ENCODE assay signal across 12 cellular contexts in genomic region chr12:110370732-110371141, GRCh38. TPM values are rescaled to one million over a fixed set of nuclear protein-coding genes. Genes with fewer than 3 reads are reported as not detected.
DNase-seq lines count a peak whose midpoint lies in the region; ATAC-seq, FAIRE-seq and TF ChIP-seq lines count a peak whose summit lies in the region.
"Had no signal": no experiment of that assay in that cellular context is flagged by ENCODE, and none has a peak within 500 bp of the region (broad histone marks: within the 10 kb centered on the region; RNA-seq: fewer than 3 reads in every experiment).

No MANE protein-coding gene starts in this region.

- H3K36me3 ChIP-seq in Panc1 (ENCODE audit: control insufficient read depth, insufficient read depth, low read length) (peaks cover 14% of the 10 kb centered on the region), left lung (peaks cover 0 to 58% of the 10 kb centered on the region in 2 donors), hepatocyte (replicated peaks; ENCODE audit: insufficient read depth, low read depth) (no peaks in the 10 kb centered on the region)
- H3K36me3 ChIP-seq in CD8-positive, alpha-beta T cell (ENCODE audit: insufficient read depth, low read length): peaks cover 26% of the 10 kb centered on the region

- TF ChIP-seq EP300 in A549 (IDR thresholded peaks at IDR 0.05): no peak

- no peak for FAIRE-seq in A549 (lab: Jason Lieb, UNC)

- H3K4me2 ChIP-seq in A549 (no peak overlapping the region), hepatocyte (no peak overlapping the region)

- H3K4me3 ChIP-seq in A549 (no peak overlapping the region), Panc1 (ENCODE audit: low read depth in 2 of 2, low read length in 2 of 2) (no peak overlapping the region), left lung (no peak overlapping the region), hepatocyte (no peak overlapping the region)
- no peak overlapping the region for H3K4me3 ChIP-seq in CD8-positive, alpha-beta T cell (ENCODE audit: low read depth, low read length)
- H3K4me3 ChIP-seq: MG63 had no signal

- no peak overlapping the region for H3K27ac ChIP-seq in A549
- H3K27ac ChIP-seq in Panc1 (ENCODE audit: low read length): no peak overlapping the region
- peak overlapping the region in 1 of 2 donors; percentile 53 for H3K27ac ChIP-seq in left lung
- no peak overlapping the region for H3K27ac ChIP-seq in CD8-positive, alpha-beta T cell (ENCODE audit: low read depth, low read length)
- no peak overlapping the region for H3K27ac ChIP-seq in hepatocyte

- POLR2A ChIA-PET in A549 (lab: Yijun Ruan, JAX): interaction anchor here (0.5 kb wide), 1 partner anchor 60 kb away, joined by 5 read pairs; no protein-coding TSS in a partner anchor
- POLR2A ChIA-PET in Panc1 (lab: Charles Lee): no interaction called here
- POLR2A ChIA-PET in CD8-positive, alpha-beta T cell (lab: Charles Lee): no interaction called here

- CTCF ChIA-PET in A549 (lab: Yijun Ruan, JAX) (interaction anchor here (0.6 to 2.8 kb wide), 6 partner anchors 12 to 272 kb away, joined by 3 to 13 read pairs (median 6); no protein-coding TSS in a partner anchor), Panc1 (lab: Charles Lee) (no interaction called here)
- CTCF ChIA-PET in CD8-positive, alpha-beta T cell (lab: Charles Lee): no interaction called here

- TF ChIP-seq RAD21 in A549 (conservative IDR thresholded peaks at IDR 0.05 in 1 of 2, IDR thresholded peaks at IDR 0.05 in 1 of 2): no peak

- H2AFZ ChIP-seq in hepatocyte: no peak overlapping the region

- no peaks in the 10 kb centered on the region for H3K9me3 Mint-ChIP-seq in CD8-positive, alpha-beta T cell
- H3K9me3 Mint-ChIP-seq: activated naive CD4-positive, alpha-beta T cell treated with anti-CD3 and anti-CD28 coated beads, Interleukin-2, amount 50 U/mL, for 72 hours had no signal

- H3K27me3 Mint-ChIP-seq in CD8-positive, alpha-beta T cell (ENCODE audit: low read depth): no peaks in the 10 kb centered on the region

- DNase-seq in A549 (ENCODE audit: low read depth in 1 of 2, low spot score in 1 of 2): no peak
- DNase-seq in Panc1 (ENCODE audit: low read depth, low spot score): no peak
- peak in 1 of 2 donors; percentile 58 for DNase-seq in left lung
- no peak for DNase-seq in NOMO-1 treated with DMSO at 0.1 percent for 48 hours (lab: John Stamatoyannopoulos, UW; ENCODE audit: unreplicated experiment)
- no peak for DNase-seq in CD8-positive, alpha-beta T cell
- no peak for DNase-seq in hepatocyte (ENCODE audit: low spot score)
- DNase-seq: cerebellar nuclear complex, MG63, Right ventricle myocardium superior had no signal

- H3K27me3 ChIP-seq in Panc1 (ENCODE audit: control insufficient read depth, insufficient read depth, low read length): no peaks in the 10 kb centered on the region
- no peaks in the 10 kb centered on the region for H3K27me3 ChIP-seq in left lung
- H3K27me3 ChIP-seq in CD8-positive, alpha-beta T cell (ENCODE audit: insufficient read depth, low read length): no peaks in the 10 kb centered on the region
- no peaks in the 10 kb centered on the region for H3K27me3 ChIP-seq in hepatocyte
- H3K27me3 ChIP-seq: MG63 had no signal

- TF ChIP-seq CTCF in A549 (IDR thresholded peaks at IDR 0.05): no peak
- no peak for TF ChIP-seq CTCF in Panc1 (IDR thresholded peaks at IDR 0.05)
- no peak for TF ChIP-seq CTCF in left lung (IDR thresholded peaks at IDR 0.05)
- no peak for TF ChIP-seq CTCF in CD8-positive, alpha-beta T cell (IDR thresholded peaks at IDR 0.05)
- no peak for TF ChIP-seq CTCF in hepatocyte (IDR thresholded peaks at IDR 0.05; ENCODE audit: poor library complexity)

- peaks cover 5% of the 10 kb centered on the region for H3K4me1 Mint-ChIP-seq in CD8-positive, alpha-beta T cell (ENCODE audit: low read depth)

- peaks cover 43% of the 10 kb centered on the region for H3K36me3 Mint-ChIP-seq in CD8-positive, alpha-beta T cell

- no peaks in the 10 kb centered on the region for H4K20me1 ChIP-seq in hepatocyte (ENCODE audit: insufficient read depth, poor library complexity, severe bottlenecking)

- no peaks in the 10 kb centered on the region for H3K79me2 ChIP-seq in hepatocyte

- H3K4me3 Mint-ChIP-seq in CD8-positive, alpha-beta T cell: no peak overlapping the region

- H3K9me2 ChIP-seq in hepatocyte (replicated peaks; ENCODE audit: insufficient read depth): no peaks in the 10 kb centered on the region

- WGBS in A549 (ENCODE audit: missing lambda C conversion rate): 89% methylated on average over 13 of the region's 13 CpGs
- WGBS in hepatocyte (ENCODE audit: low lambda C conversion rate, missing lambda C conversion rate): 94% methylated on average over 13 of the region's 13 CpGs

- no peak overlapping the region for H3K27ac Mint-ChIP-seq in CD8-positive, alpha-beta T cell
- H3K27ac Mint-ChIP-seq: activated naive CD4-positive, alpha-beta T cell treated with anti-CD3 and anti-CD28 coated beads, Interleukin-2, amount 50 U/mL, for 72 hours had no signal

- TF ChIP-seq POLR2A in A549 (IDR thresholded peaks at IDR 0.05; ENCODE audit: low read length): no peak

- no TSS peak for BruUV-seq in Panc1 (replicated peaks; lab: Mats Ljungman, UMichigan)

- H3K9me3 ChIP-seq in A549: no peaks in the 10 kb centered on the region
- H3K9me3 ChIP-seq in Panc1 (ENCODE audit: control insufficient read depth, insufficient read depth, low read depth, low read length): no peaks in the 10 kb centered on the region
- no peaks in the 10 kb centered on the region for H3K9me3 ChIP-seq in left lung
- no peaks in the 10 kb centered on the region for H3K9me3 ChIP-seq in CD8-positive, alpha-beta T cell (ENCODE audit: low read length)
- no peaks in the 10 kb centered on the region for H3K9me3 ChIP-seq in hepatocyte (ENCODE audit: low read depth)
- H3K9me3 ChIP-seq: MG63 had no signal

- ATAC-seq in A549: peak; percentile 14; a peak in 5 of 6 replicates
- peak; percentile 19 for ATAC-seq in GM21529 (IDR thresholded peaks at IDR 0.05; ENCODE audit: unreplicated experiment)
- peak; percentile 39 for ATAC-seq in Panc1
- ATAC-seq in left lung: peak; percentile 79
- no peak for ATAC-seq in GM19023 (IDR thresholded peaks at IDR 0.05; ENCODE audit: unreplicated experiment)
- no peak for ATAC-seq in CD8-positive, alpha-beta T cell

- H3K4me1 ChIP-seq in A549 (no peaks in the 10 kb centered on the region), Panc1 (ENCODE audit: control insufficient read depth, insufficient read depth, low read length) (no peaks in the 10 kb centered on the region), left lung (peaks cover 8 to 13% of the 10 kb centered on the region in 2 donors), hepatocyte (ENCODE audit: insufficient read depth) (peaks cover 6% of the 10 kb centered on the region)
- no peaks in the 10 kb centered on the region for H3K4me1 ChIP-seq in CD8-positive, alpha-beta T cell (ENCODE audit: insufficient read depth, low read length)

- in situ Hi-C loops in Panc1 (cut with HindIII; ENCODE audit: low pct_unique_long_range_greater_than_20kb, low sequenced_read_pairs): no loop called here

- intact Hi-C loops in Panc1 (cut with micrococcal nuclease; ENCODE audit: unreplicated experiment): no loop called here
- intact Hi-C loops in left lung (cut with DNase I): no loop called here
- intact Hi-C loops in CD8-positive, alpha-beta T cell (cut with DNase I, micrococcal nuclease): no loop called here

TF ChIP-seq in A549, 52 proteins besides CTCF, POLR2A, EP300 and RAD21:
- TF ChIP-seq CBX8 (IDR thresholded peaks at IDR 0.05) (no peak), POLR2AphosphoS2 (conservative IDR thresholded peaks at IDR 0.05; ENCODE audit: low read length) (0 out of 2 replicates have a peak, but pooled peaks have one; percentile 13)

RNA-seq across cellular contexts. Expression of gene ANAPC7, which starts 32.8 kb away (rescaled TPM):
- polyA plus RNA-seq in A549 (2011; rRNA removed): 107 and 122 TPM in 2 replicates
- polyA plus RNA-seq in A549 (2012; cell fraction: cytosol; rRNA removed): 60.9 and 68.8 TPM in 2 replicates
- polyA plus RNA-seq in A549 (2012; cell fraction: nucleus; rRNA removed): 112 and 147 TPM in 2 replicates
- polyA plus RNA-seq in A549 (2017; fragmentation: RNase III; extraction: RNeasy Plus Mini Kit Qiagen cat#74134 plus additional on column Dnase treatment): 66.1 to 74.0 TPM (median 70.6 TPM) in 3 replicates
- polyA minus RNA-seq in A549 (2011; rRNA and poly(A)+ RNA removed): 59.7 and 79.9 TPM in 2 replicates
- total RNA-seq in Panc1 (2021; ENCODE audit: unreplicated experiment): 85.8 TPM
- polyA plus RNA-seq in Panc1 (2012; ENCODE audit: insufficient read length): 70.7 TPM
- 10 to 100 TPM; 48.6 to 49.8 TPM for total RNA-seq in left lung
- 10 to 100 TPM; 22.1 to 23.2 TPM for total RNA-seq in CD8-positive, alpha-beta T cell
- 34.8 and 35.7 TPM in 2 replicates for total RNA-seq in hepatocyte
- polyA plus RNA-seq in hepatocyte: 22.5 and 28.3 TPM in 2 replicates

Comparison
In these comparisons a context has a peak if more than half of its experiments do, and no peak if none do; other contexts are left out.
1. ATAC-seq: peak in A549 (2 of 2), GM21529 (single experiment), Panc1 (single experiment) and left lung (single experiment); none in GM19023 (single experiment) and CD8-positive, alpha-beta T cell (single experiment).